1 cellular context compared by ENCODE assay signal in genomic region chr18:22185723-22186386, GRCh38.
TF ChIP-seq lines count a peak whose summit lies in the region.

No MANE protein-coding gene starts in this region.

TF ChIP-seq in IMR-90, 13 proteins besides CTCF, POLR2A, EP300 and RAD21:
- TF ChIP-seq MAZ (IDR thresholded peaks at IDR 0.05; ENCODE audit: borderline replicate concordance, low read depth, low read length) (no peak), ELK1 (IDR thresholded peaks at IDR 0.05; ENCODE audit: borderline replicate concordance, low read depth, low read length) (no peak), NFE2L2 (IDR thresholded peaks at IDR 0.05; ENCODE audit: low read depth, low read length) (no peak), CEBPB (IDR thresholded peaks at IDR 0.05; ENCODE audit: low read depth, low read length) (no peak), MAFK (IDR thresholded peaks at IDR 0.05; ENCODE audit: low read depth, low read length) (no peak), MXI1 (IDR thresholded peaks at IDR 0.05; ENCODE audit: borderline replicate concordance, low read depth, low read length) (no peak)
